Comparison of ENCODE assay signal across 1 cellular context in the genomic region with DNA sequence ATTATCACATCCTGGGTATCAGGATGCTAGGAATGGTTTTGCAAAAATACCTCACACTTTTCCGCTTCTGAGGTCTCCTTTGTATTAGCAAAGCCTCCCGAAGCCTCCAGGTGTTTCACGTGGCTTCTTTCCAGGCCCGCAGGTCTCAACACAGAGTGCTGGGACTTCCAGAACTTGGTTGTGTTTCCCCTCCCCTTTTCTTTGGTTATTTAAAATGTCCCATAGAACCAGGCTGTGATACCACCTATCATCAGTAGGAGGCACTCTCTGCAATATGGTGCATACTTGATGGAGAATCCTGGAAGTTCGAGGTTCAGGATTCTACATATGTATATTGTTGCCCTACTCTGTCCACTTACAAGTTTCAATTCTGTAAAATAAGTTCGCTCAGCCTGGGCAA.
TF ChIP-seq lines count a peak whose summit lies in the region.

No MANE protein-coding gene starts in this region.

TF ChIP-seq in H1, 55 proteins besides CTCF, POLR2A, EP300 and RAD21:
- no peak for TF ChIP-seq SP4 (IDR thresholded peaks at IDR 0.05; ENCODE audit: low read length)
- no peak for TF ChIP-seq TEAD4 (IDR thresholded peaks at IDR 0.05; ENCODE audit: low read depth, low read length)
- peak; percentile 41; the same call in 1 of the 2 replicates for TF ChIP-seq KDM1A (IDR thresholded peaks at IDR 0.05; ENCODE audit: borderline replicate concordance, low read length)
- TF ChIP-seq, protein P1, sequence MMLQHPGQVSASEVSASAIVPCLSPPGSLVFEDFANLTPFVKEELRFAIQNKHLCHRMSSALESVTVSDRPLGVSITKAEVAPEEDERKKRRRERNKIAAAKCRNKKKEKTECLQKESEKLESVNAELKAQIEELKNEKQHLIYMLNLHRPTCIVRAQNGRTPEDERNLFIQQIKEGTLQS (IDR thresholded peaks at IDR 0.05; ENCODE audit: insufficient read depth, low read depth, low read length) = no peak
TF ChIP-seq in H1: peak in this region for 1.
